In the genomic region with DNA sequence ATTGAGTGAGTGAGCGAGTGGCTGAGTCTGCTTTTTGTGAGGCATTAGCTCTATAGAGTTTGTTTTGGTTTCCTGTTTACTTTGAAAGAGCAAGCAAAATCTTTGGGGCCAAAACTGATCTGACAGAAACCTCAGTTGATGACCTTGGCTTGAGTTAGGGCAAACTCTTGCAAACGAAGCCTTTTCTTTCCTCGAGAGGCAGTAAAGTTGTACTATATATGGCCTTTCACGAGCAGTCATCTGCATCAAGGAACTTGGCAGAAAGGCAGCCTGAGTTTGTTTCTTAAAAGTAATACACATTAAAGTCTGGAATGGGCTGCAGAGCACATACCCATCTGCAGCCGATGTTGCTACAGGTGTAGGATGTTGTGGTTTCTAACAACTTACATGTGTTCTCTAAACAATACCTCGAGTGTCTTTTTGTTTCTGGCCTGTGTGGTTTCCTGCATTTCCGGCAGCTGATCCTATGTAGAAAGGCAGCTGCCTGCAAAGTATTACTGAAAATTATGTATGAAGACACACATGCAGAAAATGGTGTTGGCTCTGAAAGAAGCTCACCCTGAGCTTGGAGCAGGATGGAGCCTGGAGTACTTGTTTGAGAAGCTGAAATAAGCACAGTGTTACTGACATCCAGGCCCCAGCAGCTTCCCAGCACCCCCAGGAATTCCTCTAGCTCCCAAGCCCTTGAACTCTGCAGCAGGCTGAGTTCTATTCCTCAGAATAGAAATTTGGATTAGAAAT, we compare ENCODE assay signal across 8 cellular contexts.
DNase-seq lines count a peak whose midpoint lies in the region; ATAC-seq, FAIRE-seq and TF ChIP-seq lines count a peak whose summit lies in the region.

No MANE protein-coding gene starts in this region.

- no peak overlapping the region for H3K27ac ChIP-seq in ascending aorta

- peak; percentile 92 for ATAC-seq in GM18499 (IDR thresholded peaks at IDR 0.05; ENCODE audit: insufficient read depth, unreplicated experiment)
- peak; percentile 92 for ATAC-seq in GM21381 (IDR thresholded peaks at IDR 0.05; ENCODE audit: unreplicated experiment)
- peak; percentile 91 for ATAC-seq in HG03521 (IDR thresholded peaks at IDR 0.05; ENCODE audit: unreplicated experiment)

- no peak for TF ChIP-seq CTCF in ascending aorta (IDR thresholded peaks at IDR 0.05)
- no peak for TF ChIP-seq CTCF in D721Med (IDR thresholded peaks at IDR 0.05; ENCODE audit: insufficient read depth, missing control alignments)

- H3K36me3 ChIP-seq in ascending aorta, result no peaks in the 10 kb centered on the region

- DNase-seq in activated T-helper 1 cell treated with Interleukin-2 at 50 U/mL for 16 hours (ENCODE audit: low read depth) (peak; percentile 39), urothelium cell line (ENCODE audit: low spot score) (peak; percentile 41), ascending aorta (ENCODE audit: low spot score in 2 of 2) (no peak), NCI-H524 treated with DMSO at 0.1 percent for 48 hours (lab: John Stamatoyannopoulos, UW) (no peak), D721Med (ENCODE audit: insufficient read length, low spot score) (no peak)

- no peaks in the 10 kb centered on the region for H3K4me1 ChIP-seq in ascending aorta

- intact Hi-C loops in ascending aorta (cut with DNase I), result no loop called here

- no peaks in the 10 kb centered on the region for H3K27me3 ChIP-seq in ascending aorta

- FAIRE-seq in urothelium cell line (lab: Jason Lieb, UNC) (no peak), D721Med (lab: Jason Lieb, UNC) (no peak)

- H3K4me3 ChIP-seq in ascending aorta, result no peak overlapping the region

- peaks cover 9 to 10% of the 10 kb centered on the region in 2 donors for H3K9me3 ChIP-seq in ascending aorta

Comparison
In these comparisons a context has a peak if more than half of its experiments do, and no peak if none do; other contexts are left out.
1. DNase-seq: peak in activated T-helper 1 cell treated with Interleukin-2 at 50 U/mL for 16 hours (single experiment) and urothelium cell line (single experiment); none in ascending aorta (0 of 2), NCI-H524 treated with DMSO at 0.1 percent for 48 hours (single experiment) and D721Med (single experiment).
2. Peak in every context shown above with its lines, with median percentiles within 50 percentile points of each other: ATAC-seq.